Comparison of ENCODE assay signal across 31 cellular contexts in genomic region chr15:84001037-84001436, GRCh38.
"Had no signal": no experiment of that assay in that cellular context is flagged by ENCODE, and none has a peak within 500 bp of the region (broad histone marks: within the 10 kb centered on the region; RNA-seq: fewer than 3 reads in every experiment).

No MANE protein-coding gene starts in this region.

- ATAC-seq: activated CD8-positive, alpha-beta memory T cell treated with anti-CD3 and anti-CD28 coated beads, Interleukin-2, amount 10 ng/mL, durations not matched to agents 7 days and 5 days; activated naive CD8-positive, alpha-beta T cell treated with anti-CD3 and anti-CD28 coated beads, Interleukin-2, amount 50 U/mL, for 24 hours; K562; Panc1; Right ventricle myocardium inferior had no signal

- H3K4me3 ChIP-seq: K562, MG63 had no signal

- H3K4me1 Mint-ChIP-seq: activated CD4-positive, alpha-beta memory T cell treated with anti-CD3 and anti-CD28 coated beads, Interleukin-2, amount 10 ng/mL, durations not matched to agents 7 days and 5 days; activated CD8-positive, alpha-beta memory T cell treated with anti-CD3 and anti-CD28 coated beads, Interleukin-2, amount 10 ng/mL, durations not matched to agents 7 days and 5 days; activated naive CD4-positive, alpha-beta T cell treated with anti-CD3 and anti-CD28 coated beads, Interleukin-2, amount 10 ng/mL, durations not matched to agents 7 days and 5 days; activated naive CD8-positive, alpha-beta T cell treated with anti-CD3 and anti-CD28 coated beads, Interleukin-2, amount 50 U/mL, for 24 hours had no signal

- H3K27ac Mint-ChIP-seq: activated CD4-positive, alpha-beta memory T cell treated with anti-CD3 and anti-CD28 coated beads, Interleukin-2, amount 10 ng/mL, durations not matched to agents 7 days and 5 days; activated CD8-positive, alpha-beta memory T cell treated with anti-CD3 and anti-CD28 coated beads, Interleukin-2, amount 10 ng/mL, durations not matched to agents 7 days and 5 days; activated naive CD4-positive, alpha-beta T cell treated with anti-CD3 and anti-CD28 coated beads, Interleukin-2, amount 10 ng/mL, durations not matched to agents 7 days and 5 days; activated naive CD8-positive, alpha-beta T cell; activated naive CD8-positive, alpha-beta T cell treated with anti-CD3 and anti-CD28 coated beads, Interleukin-2, amount 50 U/mL, for 24 hours had no signal

- H3K9me3 ChIP-seq: MG63 had no signal

- H3K27me3 ChIP-seq: brain microvascular endothelial cell, MG63 had no signal

- H3K4me3 Mint-ChIP-seq: activated CD4-positive, alpha-beta memory T cell treated with anti-CD3 and anti-CD28 coated beads, Interleukin-2, amount 10 ng/mL, durations not matched to agents 7 days and 5 days; activated CD8-positive, alpha-beta memory T cell treated with anti-CD3 and anti-CD28 coated beads, Interleukin-2, amount 10 ng/mL, durations not matched to agents 7 days and 5 days; activated naive CD4-positive, alpha-beta T cell treated with anti-CD3 and anti-CD28 coated beads, Interleukin-2, amount 10 ng/mL, durations not matched to agents 7 days and 5 days; activated naive CD8-positive, alpha-beta T cell; activated naive CD8-positive, alpha-beta T cell treated with anti-CD3 and anti-CD28 coated beads, Interleukin-2, amount 50 U/mL, for 24 hours had no signal

- DNase-seq: activated CD4-positive, alpha-beta memory T cell treated with anti-CD3 and anti-CD28 coated beads, Interleukin-2, amount 10 ng/mL, durations not matched to agents 7 days and 5 days; activated CD4-positive, alpha-beta T cell treated with anti-CD3 and anti-CD28 coated beads for 1 hour; activated CD4-positive, alpha-beta T cell treated with anti-CD3 and anti-CD28 coated beads for 48 hours; activated CD4-positive, CD25-positive, alpha-beta regulatory T cell; activated CD8-positive, alpha-beta memory T cell treated with anti-CD3 and anti-CD28 coated beads for 24 hours; activated CD8-positive, alpha-beta memory T cell treated with anti-CD3 and anti-CD28 coated beads, Interleukin-2, amount 10 ng/mL, durations not matched to agents 7 days and 5 days; activated CD8-positive, alpha-beta memory T cell treated with anti-CD3 and anti-CD28 coated beads, Interleukin-2, amount 50 U/mL, for 48 hours; activated effector memory CD4-positive, alpha-beta T cell treated with Interleukin-2 at 50 U/mL for 16 hours; activated naive CD4-positive, alpha-beta T cell treated with anti-CD3 and anti-CD28 coated beads, Interleukin-2, amount 10 ng/mL, durations not matched to agents 7 days and 5 days; activated naive CD8-positive, alpha-beta T cell treated with anti-CD3 and anti-CD28 coated beads, Interleukin-2, amount 50 U/mL, for 24 hours; activated T-cell treated with anti-CD3 and anti-CD28 coated beads, Interleukin-2, amount 50 U/mL, for 48 hours; anterior cingulate cortex; brain microvascular endothelial cell; MG63; NCI-H1048; NCI-H1105 treated with DMSO at 0.1 percent for 48 hours; NCI-H1436; NCI-H1694; NCI-H1930; NCI-H2081 treated with DMSO at 0.1 percent for 48 hours; NCI-H345; NCI-H524 treated with DMSO at 0.1 percent for 48 hours; SW 1271; T-helper 1 cell; T-helper 2 cell; T-helper 9 cell; WERI-Rb-1 had no signal

- H3K36me3 Mint-ChIP-seq: activated CD8-positive, alpha-beta memory T cell treated with anti-CD3 and anti-CD28 coated beads, Interleukin-2, amount 10 ng/mL, durations not matched to agents 7 days and 5 days; activated naive CD4-positive, alpha-beta T cell treated with anti-CD3 and anti-CD28 coated beads, Interleukin-2, amount 10 ng/mL, durations not matched to agents 7 days and 5 days; activated naive CD8-positive, alpha-beta T cell had no signal

- H3K27ac ChIP-seq: brain microvascular endothelial cell, WERI-Rb-1 had no signal

- H3K27me3 Mint-ChIP-seq: activated CD4-positive, alpha-beta memory T cell treated with anti-CD3 and anti-CD28 coated beads, Interleukin-2, amount 10 ng/mL, durations not matched to agents 7 days and 5 days; activated CD8-positive, alpha-beta memory T cell treated with anti-CD3 and anti-CD28 coated beads, Interleukin-2, amount 10 ng/mL, durations not matched to agents 7 days and 5 days; activated naive CD4-positive, alpha-beta T cell treated with anti-CD3 and anti-CD28 coated beads, Interleukin-2, amount 10 ng/mL, durations not matched to agents 7 days and 5 days had no signal

- H3K9me3 Mint-ChIP-seq: activated CD4-positive, alpha-beta memory T cell treated with anti-CD3 and anti-CD28 coated beads, Interleukin-2, amount 10 ng/mL, durations not matched to agents 7 days and 5 days; activated naive CD4-positive, alpha-beta T cell treated with anti-CD3 and anti-CD28 coated beads, Interleukin-2, amount 10 ng/mL, durations not matched to agents 7 days and 5 days; activated naive CD8-positive, alpha-beta T cell treated with anti-CD3 and anti-CD28 coated beads, Interleukin-2, amount 50 U/mL, for 24 hours had no signal

- H3K36me3 ChIP-seq: brain microvascular endothelial cell, MG63, WERI-Rb-1 had no signal
